In genomic region chr1:226827968-226828513, GRCh38 we compare ENCODE assay signal across 8 cellular contexts. TPM values are rescaled to one million over a fixed set of nuclear protein-coding genes. Genes with fewer than 3 reads are reported as not detected.
A peak's percentile ranks its signal among the peaks of the same experiment; 100 is the strongest.
DNase-seq lines count a peak whose midpoint lies in the region; ATAC-seq, FAIRE-seq and TF ChIP-seq lines count a peak whose summit lies in the region.

No MANE protein-coding gene starts in this region.

- TF ChIP-seq POLR2A in HepG2 (IDR thresholded peaks at IDR 0.05; ENCODE audit: insufficient read depth in 1 of 2, low read depth in 2 of 2, low read length in 2 of 2) = no peak

- peak overlapping the region; percentile 93 for H3K27ac Mint-ChIP-seq in chondrocyte (ENCODE audit: unreplicated experiment)

- no peak overlapping the region for H3K4me2 ChIP-seq in HepG2 (ENCODE audit: low read depth, low read length)

- POLR2A ChIA-PET in HepG2 (lab: Yijun Ruan, JAX) = no interaction called here

- no peaks in the 10 kb centered on the region for H3K27me3 Mint-ChIP-seq in chondrocyte (ENCODE audit: low read depth)

- H3K79me2 ChIP-seq in HepG2 (ENCODE audit: insufficient read depth, low read length) = no peaks in the 10 kb centered on the region

- BruUV-seq in HepG2 (replicated peaks; lab: Mats Ljungman, UMichigan) = no TSS peak

- no peaks in the 10 kb centered on the region for H3K36me3 Mint-ChIP-seq in chondrocyte (ENCODE audit: low read depth)

- H3K4me3 ChIP-seq in HepG2 (replicated peaks in 1 of 3; ENCODE audit: insufficient read depth in 1 of 3, low read depth in 2 of 3, low read length in 3 of 3) = no peak overlapping the region

- intact Hi-C loops in HepG2 (cut with micrococcal nuclease; ENCODE audit: unreplicated experiment) = loop anchor here (2.0 kb wide), 1 partner anchor 281 kb away; no protein-coding TSS in a partner anchor

- H3K27ac ChIP-seq in HepG2 (ENCODE audit: extremely low read length, insufficient read depth, low read length) = no peak overlapping the region

- in situ Hi-C loops in HepG2 (cut with HindIII; ENCODE audit: extremely low pct_ligation_motif_present, low pct_unique_long_range_greater_than_20kb) = loop anchor here (5.0 kb wide), 1 partner anchor 196 kb away; no protein-coding TSS in a partner anchor

- peak; percentile 85 for TF ChIP-seq RAD21 in HepG2 (CRISPR knock-in tag; IDR thresholded peaks at IDR 0.05)

- FAIRE-seq in HepG2 (lab: Jason Lieb, UNC) = no peak

- CTCF ChIA-PET in HepG2 (lab: Yijun Ruan, JAX; ENCODE audit: low intra/inter-chr PET ratio, low total read pairs) = interaction anchor here (0.9 to 2.3 kb wide), 3 partner anchors 194 to 404 kb away, joined by 3 to 20 read pairs (median 4); no protein-coding TSS in a partner anchor

- 0 out of 2 replicates have a peak, but pooled peaks cover 5% of the 10 kb centered on the region for H4K20me1 ChIP-seq in HepG2 (ENCODE audit: insufficient read depth, low read length)

- TF ChIP-seq CTCF in chondrocyte (IDR thresholded peaks at IDR 0.05) (peak; percentile 99), HepG2 (CRISPR knock-in tag; IDR thresholded peaks at IDR 0.05) (peak; percentile 87)

- H3K9ac ChIP-seq in HepG2 (ENCODE audit: insufficient read depth, low read depth, low read length) = no peak overlapping the region

- peak overlapping the region; percentile 19 for H3K4me3 Mint-ChIP-seq in chondrocyte (ENCODE audit: unreplicated experiment)

- peaks cover 2 to 39% of the 10 kb centered on the region in 2 experiments; a peak in 2 of 5 replicates for H3K27me3 ChIP-seq in HepG2 (ENCODE audit: control insufficient read depth in 1 of 2, insufficient read depth in 2 of 2, low read length in 2 of 2)

- H3K4me1 ChIP-seq in HepG2 (ENCODE audit: insufficient read depth, low read length) = no peaks in the 10 kb centered on the region

- no peaks in the 10 kb centered on the region for H3K9me3 Mint-ChIP-seq in chondrocyte (ENCODE audit: low read depth)

- ATAC-seq in GM19395 (IDR thresholded peaks at IDR 0.05; ENCODE audit: unreplicated experiment) = peak; percentile 99
- peak; percentile 98 for ATAC-seq in HG03520 (IDR thresholded peaks at IDR 0.05; ENCODE audit: unreplicated experiment)
- peak; percentile 97 for ATAC-seq in HepG2

- TF ChIP-seq EP300 in HepG2 (IDR thresholded peaks at IDR 0.05; ENCODE audit: low read depth in 2 of 2, low read length in 2 of 2) = no peak
- no peak for TF ChIP-seq EP300 in HepG2 (CRISPR knock-in tag; IDR thresholded peaks at IDR 0.05; ENCODE audit: borderline replicate concordance)

- no peaks in the 10 kb centered on the region for H3K9me3 ChIP-seq in HepG2 (ENCODE audit: low read length)

- no peak overlapping the region for H2AFZ ChIP-seq in HepG2 (ENCODE audit: low read length)

- H3K36me3 ChIP-seq in HepG2 (replicated peaks in 1 of 2; ENCODE audit: control insufficient read depth in 1 of 2, insufficient read depth in 2 of 2, low read length in 2 of 2) = no peaks in the 10 kb centered on the region

- WGBS in HepG2 (ENCODE audit: low lambda C conversion rate) = 49% methylated on average over 8 of the region's 19 CpGs

- DNase-seq in C1 segment of cervical spinal cord (lab: John Stamatoyannopoulos, UW) = peak; percentile 19 to 91 (median 85)
- DNase-seq in NCI-H510A treated with DMSO at 0.1 percent for 48 hours (lab: John Stamatoyannopoulos, UW) = peak; percentile 93
- DNase-seq in activated CD4-positive, alpha-beta T cell treated with anti-CD3 and anti-CD28 coated beads for 24 hours (ENCODE audit: low read depth in 2 of 2) = peak; percentile 92 to 99
- peak; percentile 96 for DNase-seq in chondrocyte (ENCODE audit: low spot score)
- peak; percentile 64 for DNase-seq in HepG2 (ENCODE audit: low spot score)
- DNase-seq in stimulated activated CD4-positive, alpha-beta T cell treated with anti-CD3 and anti-CD28 coated beads, Interleukin-2, amount 100 ng/mL, for 24 hours = peak; percentile 98

- H3K4me1 Mint-ChIP-seq in chondrocyte (ENCODE audit: low read depth) = peaks cover 15% of the 10 kb centered on the region

TF ChIP-seq in HepG2, 621 proteins besides CTCF, POLR2A, EP300 and RAD21 (continues in another document):
- TF ChIP-seq RFXAP (CRISPR knock-in tag; IDR thresholded peaks at IDR 0.05; ENCODE audit: borderline replicate concordance) = no peak
- no peak for TF ChIP-seq KDM3A (CRISPR knock-in tag; IDR thresholded peaks at IDR 0.05; ENCODE audit: low read depth)
- TF ChIP-seq ZFY (CRISPR knock-in tag; IDR thresholded peaks at IDR 0.05) = peak; percentile 40; the same call in 1 of the 2 replicates
- no peak for TF ChIP-seq STAT5B (CRISPR knock-in tag; IDR thresholded peaks at IDR 0.05)
- no peak for TF ChIP-seq PHF21A (CRISPR knock-in tag; IDR thresholded peaks at IDR 0.05)
- TF ChIP-seq ZFP36 (IDR thresholded peaks at IDR 0.05; ENCODE audit: borderline replicate concordance, low read depth, low read length, partially characterized antibody) = no peak
- TF ChIP-seq KLF11 (CRISPR knock-in tag; IDR thresholded peaks at IDR 0.05) = no peak
- no peak for TF ChIP-seq SKIL (CRISPR knock-in tag; IDR thresholded peaks at IDR 0.05; ENCODE audit: borderline replicate concordance)
- no peak for TF ChIP-seq ZKSCAN5 (CRISPR knock-in tag; IDR thresholded peaks at IDR 0.05)
- TF ChIP-seq NAIF1 (CRISPR knock-in tag; IDR thresholded peaks at IDR 0.05; ENCODE audit: borderline replicate concordance) = no peak
- TF ChIP-seq HMGA1 (CRISPR knock-in tag; conservative IDR thresholded peaks at IDR 0.05) = no peak
- peak; percentile 68 for TF ChIP-seq ELF1 (CRISPR knock-in tag; IDR thresholded peaks at IDR 0.05)
- no peak for TF ChIP-seq RELA (CRISPR knock-in tag; IDR thresholded peaks at IDR 0.05)
- no peak for TF ChIP-seq ZBTB14 (CRISPR knock-in tag; IDR thresholded peaks at IDR 0.05)
- no peak for TF ChIP-seq ZNF354B (CRISPR knock-in tag; IDR thresholded peaks at IDR 0.05)

RNA-seq across cellular contexts. Expression of gene PSEN2, which starts 42.4 kb away (rescaled TPM):
- 14.5 to 21.0 TPM (median 19.5 TPM) in 3 replicates for total RNA-seq in chondrocyte
- total RNA-seq in HepG2 (2016; rRNA removed; fragmentation: Illumina TruSeq; extraction: Trizol) = 5.9 and 13.1 TPM in 2 replicates
- total RNA-seq in HepG2 (2016; cell fraction: cytosol; rRNA removed; fragmentation: Illumina TruSeq; extraction: Trizol; ENCODE audit: low read depth) = 4.8 and 5.9 TPM in 2 replicates
- total RNA-seq in HepG2 (2016; cell fraction: insoluble cytoplasmic fraction; rRNA removed; fragmentation: Illumina TruSeq; extraction: Trizol) = 6.9 and 11.6 TPM in 2 replicates
- total RNA-seq in HepG2 (2016; cell fraction: membrane; rRNA removed; fragmentation: Illumina TruSeq; extraction: Trizol) = 7.6 and 8.3 TPM in 2 replicates
- total RNA-seq in HepG2 (2016; cell fraction: nucleus; rRNA removed; fragmentation: Illumina TruSeq; extraction: Trizol) = 12.6 and 13.3 TPM in 2 replicates
- polyA plus RNA-seq in HepG2 (2011; rRNA removed) = 5.9 and 11.1 TPM in 2 replicates
- 6.9 and 7.2 TPM in 2 replicates for polyA plus RNA-seq in HepG2 (2011; cell fraction: cytosol; rRNA removed)
- 15.6 and 17.7 TPM in 2 replicates for polyA plus RNA-seq in HepG2 (2011; cell fraction: nucleus; rRNA removed)
- 3.6 and 4.6 TPM in 2 replicates for polyA plus RNA-seq in HepG2 (2012)
- polyA plus RNA-seq in HepG2 (2016; cell fraction: cytosol; fragmentation: Illumina TruSeq; extraction: Trizol; ENCODE audit: low read depth) = 3.9 TPM in 2 replicates
- polyA plus RNA-seq in HepG2 (2016; cell fraction: insoluble cytoplasmic fraction; fragmentation: Illumina TruSeq; extraction: Trizol; ENCODE audit: low read depth) = 4.8 and 5.0 TPM in 2 replicates
- 5.7 and 6.0 TPM in 2 replicates for polyA plus RNA-seq in HepG2 (2016; cell fraction: membrane; fragmentation: Illumina TruSeq; extraction: Trizol; ENCODE audit: low read depth)
- polyA plus RNA-seq in HepG2 (2016; cell fraction: nucleus; fragmentation: Illumina TruSeq; extraction: Trizol; ENCODE audit: insufficient read depth, low read depth) = 17.4 and 20.1 TPM in 2 replicates
- polyA minus RNA-seq in HepG2 (2011; rRNA and poly(A)+ RNA removed; ENCODE audit: low replicate concordance) = 21.7 and 55.4 TPM in 2 replicates
- polyA minus RNA-seq in HepG2 (2011; cell fraction: cytosol; rRNA and poly(A)+ RNA removed) = 3.9 and 5.3 TPM in 2 replicates
- 10.3 and 12.7 TPM in 2 replicates for polyA minus RNA-seq in HepG2 (2011; cell fraction: nucleus; rRNA and poly(A)+ RNA removed)
